14 cellular contexts compared by ENCODE assay signal in genomic region chr2:121196849-121197155, GRCh38.
DNase-seq lines count a peak whose midpoint lies in the region; ATAC-seq, FAIRE-seq and TF ChIP-seq lines count a peak whose summit lies in the region.
"Had no signal": no experiment of that assay in that cellular context is flagged by ENCODE, and none has a peak within 500 bp of the region (broad histone marks: within the 10 kb centered on the region; RNA-seq: fewer than 3 reads in every experiment).

No MANE protein-coding gene starts in this region.

- peak overlapping the region; percentile 75 for H3K9ac ChIP-seq in keratinocyte (ENCODE audit: control insufficient read depth, extremely low read depth, insufficient read depth, low read length)
- H3K9ac ChIP-seq in skeletal muscle satellite cell (ENCODE audit: low read depth, low read length): peak overlapping the region; percentile 71

- H3K4me3 ChIP-seq in ACC112 (ENCODE audit: low read depth, low read length) (no peak overlapping the region), ascending aorta (no peak overlapping the region), keratinocyte (ENCODE audit: control insufficient read depth in 2 of 3, extremely low read depth in 1 of 3, insufficient read depth in 2 of 3, low read depth in 1 of 3, low read length in 3 of 3) (no peak overlapping the region), skeletal muscle satellite cell (ENCODE audit: low read length) (no peak overlapping the region)

- intact Hi-C loops in ascending aorta (cut with DNase I): no loop called here

- H3K36me3 ChIP-seq in ACC112 (ENCODE audit: insufficient read depth, low read length) (no peaks in the 10 kb centered on the region), ascending aorta (no peaks in the 10 kb centered on the region), keratinocyte (ENCODE audit: control insufficient read depth in 2 of 2, extremely low read depth in 1 of 2, insufficient read depth in 2 of 2, low read length in 2 of 2) (no peaks in the 10 kb centered on the region), skeletal muscle satellite cell (ENCODE audit: insufficient read depth, low read length) (no peaks in the 10 kb centered on the region)

- H3K4me2 ChIP-seq in keratinocyte (ENCODE audit: control insufficient read depth, extremely low read depth, insufficient read depth, low read depth, low read length) (peak overlapping the region; percentile 66), skeletal muscle satellite cell (ENCODE audit: low read length) (no peak overlapping the region)

- H3K79me2 ChIP-seq in ACC112 (ENCODE audit: control insufficient read depth, insufficient read depth, low read length, unreplicated experiment) (no peaks in the 10 kb centered on the region), keratinocyte (ENCODE audit: control insufficient read depth, insufficient read depth, low read length) (no peaks in the 10 kb centered on the region)

- DNase-seq in ascending aorta (ENCODE audit: low spot score in 2 of 2) (no peak), keratinocyte (ENCODE audit: low read depth, low spot score) (no peak), NOMO-1 treated with dmso at 0.1 percent for 144 hours (lab: John Stamatoyannopoulos, UW; ENCODE audit: unreplicated experiment) (no peak), occipital lobe (lab: John Stamatoyannopoulos, UW) (no peak)
- no peak for DNase-seq in activated T-cell treated with anti-CD3 and anti-CD28 coated beads, Interleukin-2, amount 50 U/mL, for 1 hour
- DNase-seq: activated CD4-positive, alpha-beta T cell treated with anti-CD3 and anti-CD28 coated beads, Interleukin-2, amount 10 ng/mL, durations not matched to agents 7 days and 5 days; activated CD8-positive, alpha-beta memory T cell treated with anti-CD3 and anti-CD28 coated beads, Interleukin-2, amount 50 U/mL, for 4 hours; effector memory CD8-positive, alpha-beta T cell; SIG-M5; stimulated activated naive CD8-positive, alpha-beta T cell treated with anti-CD3 and anti-CD28 coated beads, Interleukin-15, Interleukin-2, amounts not matched to agents 100 U/mL and 50 U/mL, for 24 hours had no signal

- H3K4me1 ChIP-seq in ACC112 (ENCODE audit: control insufficient read depth, insufficient read depth, low read length, unreplicated experiment) (peaks cover 11% of the 10 kb centered on the region), ascending aorta (peaks cover 0 to 6% of the 10 kb centered on the region in 2 donors), keratinocyte (ENCODE audit: control insufficient read depth, extremely low read depth, insufficient read depth, low read length) (peaks cover 33% of the 10 kb centered on the region), skeletal muscle satellite cell (ENCODE audit: control insufficient read depth, insufficient read depth, low read length) (peaks cover 22% of the 10 kb centered on the region)

- no peak for FAIRE-seq in keratinocyte (lab: Jason Lieb, UNC)
- FAIRE-seq: G401.6 had no signal

- no peak for ATAC-seq in GM19467 (IDR thresholded peaks at IDR 0.05; ENCODE audit: unreplicated experiment)
- ATAC-seq: effector memory CD8-positive, alpha-beta T cell; stimulated activated naive CD8-positive, alpha-beta T cell treated with anti-CD3 and anti-CD28 coated beads, Interleukin-15, Interleukin-2, amounts not matched to agents 100 U/mL and 50 U/mL, for 24 hours had no signal

- TF ChIP-seq CTCF in ascending aorta (IDR thresholded peaks at IDR 0.05): no peak
- TF ChIP-seq CTCF in keratinocyte (optimal IDR thresholded peaks at IDR 0.05 in 1 of 3, IDR thresholded peaks at IDR 0.05 in 1 of 3, conservative IDR thresholded peaks at IDR 0.05 in 1 of 3; ENCODE audit: extremely low read depth in 1 of 3, insufficient read depth in 2 of 3, low read length in 3 of 3): no peak

- no peak overlapping the region for H2AFZ ChIP-seq in ACC112 (ENCODE audit: low read length, unreplicated experiment)
- peak overlapping the region; percentile 48 for H2AFZ ChIP-seq in keratinocyte (ENCODE audit: control insufficient read depth, low read length)

- dilution Hi-C loops in keratinocyte (cut with MboI; ENCODE audit: extremely low pct_ligation_motif_present, low sequenced_read_pairs): no loop called here

- H3K27me3 ChIP-seq in ACC112 (ENCODE audit: insufficient read depth, low read length) (no peaks in the 10 kb centered on the region), ascending aorta (no peaks in the 10 kb centered on the region), keratinocyte (ENCODE audit: control insufficient read depth, extremely low read depth, insufficient read depth, low read length) (no peaks in the 10 kb centered on the region), skeletal muscle satellite cell (ENCODE audit: control insufficient read depth, insufficient read depth, low read length) (no peaks in the 10 kb centered on the region)

- no peaks in the 10 kb centered on the region for H4K20me1 ChIP-seq in keratinocyte (ENCODE audit: control insufficient read depth, extremely low read depth, insufficient read depth, low read length)

- no peaks in the 10 kb centered on the region for H3K9me3 ChIP-seq in ascending aorta
- H3K9me3 ChIP-seq in keratinocyte (ENCODE audit: control insufficient read depth, low read depth, low read length): no peaks in the 10 kb centered on the region
- no peaks in the 10 kb centered on the region for H3K9me3 ChIP-seq in skeletal muscle satellite cell (replicated peaks; ENCODE audit: low read length)

- no peaks in the 10 kb centered on the region for H3K9me1 ChIP-seq in keratinocyte (ENCODE audit: control insufficient read depth, extremely low read depth, insufficient read depth, low read length)

- H3K27ac ChIP-seq in ACC112 (ENCODE audit: low read depth, low read length) (peak overlapping the region; percentile 84; the same call in 1 of the 2 replicates), ascending aorta (peak overlapping the region; percentile 79 to 89), keratinocyte (ENCODE audit: control insufficient read depth, insufficient read depth, low read length) (peak overlapping the region; percentile 91)
